Comparison of ENCODE assay signal across 1 cellular context in genomic region chr16:16014329-16015224, GRCh38.
TF ChIP-seq lines count a peak whose summit lies in the region.

No MANE protein-coding gene starts in this region.

TF ChIP-seq in HepG2, 621 proteins besides CTCF, POLR2A, EP300 and RAD21 (continued from another document and continues in another):
- TF ChIP-seq ZBTB40 (IDR thresholded peaks at IDR 0.05) = peak; percentile 11; the same call in 1 of the 2 replicates
- TF ChIP-seq ZBTB40 (CRISPR knock-in tag; IDR thresholded peaks at IDR 0.05) = peak; percentile 28; the same call in 1 of the 2 replicates
- TF ChIP-seq STAG1 (CRISPR knock-in tag; IDR thresholded peaks at IDR 0.05) = peak; percentile 35
- TF ChIP-seq MYNN (CRISPR knock-in tag; IDR thresholded peaks at IDR 0.05; ENCODE audit: low read depth) = peak; percentile 43; the same call in 1 of the 2 replicates
- no peak for TF ChIP-seq ZNF367 (CRISPR knock-in tag; IDR thresholded peaks at IDR 0.05; ENCODE audit: borderline replicate concordance)
- TF ChIP-seq ETS1 (CRISPR knock-in tag; IDR thresholded peaks at IDR 0.05) = no peak
- 0 out of 2 replicates have a peak, but pooled peaks have one; percentile 33 for TF ChIP-seq ZNF264 (CRISPR knock-in tag; IDR thresholded peaks at IDR 0.05)
- TF ChIP-seq JUN (CRISPR knock-in tag; IDR thresholded peaks at IDR 0.05) = peak; percentile 58; the same call in 1 of the 2 replicates
- TF ChIP-seq ZNF350 (CRISPR knock-in tag; IDR thresholded peaks at IDR 0.05; ENCODE audit: borderline replicate concordance, low read depth) = peak; percentile 61; the same call in 1 of the 2 replicates
- TF ChIP-seq HOXD1 (CRISPR knock-in tag; IDR thresholded peaks at IDR 0.05) = 0 out of 2 replicates have a peak, but pooled peaks have one; percentile 31
- peak; percentile 100 for TF ChIP-seq THRA (CRISPR knock-in tag; IDR thresholded peaks at IDR 0.05; ENCODE audit: borderline replicate concordance)
- no peak for TF ChIP-seq RELA (CRISPR knock-in tag; IDR thresholded peaks at IDR 0.05)
- peak in 1 of 2 experiments; percentile 47; a peak in 1 of 4 replicates for TF ChIP-seq KLF16 (CRISPR knock-in tag; IDR thresholded peaks at IDR 0.05)
- no peak for TF ChIP-seq HNF1A (IDR thresholded peaks at IDR 0.05; ENCODE audit: low read depth)
- 0 out of 2 replicates have a peak, but pooled peaks have one; percentile 46 for TF ChIP-seq HNF1A (CRISPR knock-in tag; IDR thresholded peaks at IDR 0.05; ENCODE audit: borderline replicate concordance)
- no peak for TF ChIP-seq NONO (IDR thresholded peaks at IDR 0.05)
- peak; percentile 54 for TF ChIP-seq NONO (CRISPR knock-in tag; conservative IDR thresholded peaks at IDR 0.05)
- peak; percentile 69 for TF ChIP-seq LCORL (IDR thresholded peaks at IDR 0.05)
- TF ChIP-seq LCORL (CRISPR knock-in tag; IDR thresholded peaks at IDR 0.05) = peak; percentile 94
- no peak for TF ChIP-seq ZBTB3 (CRISPR knock-in tag; IDR thresholded peaks at IDR 0.05; ENCODE audit: borderline replicate concordance, low read depth)
- TF ChIP-seq SMAD3 (CRISPR knock-in tag; IDR thresholded peaks at IDR 0.05) = peak; percentile 87
- no peak for TF ChIP-seq ZNF816 (CRISPR knock-in tag; IDR thresholded peaks at IDR 0.05; ENCODE audit: borderline replicate concordance)
- TF ChIP-seq ZNF770 (CRISPR knock-in tag; IDR thresholded peaks at IDR 0.05) = peak; percentile 14; the same call in 1 of the 2 replicates
- TF ChIP-seq PATZ1 (CRISPR knock-in tag; IDR thresholded peaks at IDR 0.05) = peak; percentile 65
- peak; percentile 47; the same call in 1 of the 2 replicates for TF ChIP-seq NR0B2 (CRISPR knock-in tag; IDR thresholded peaks at IDR 0.05)
- no peak for TF ChIP-seq ZNF251 (CRISPR knock-in tag; IDR thresholded peaks at IDR 0.05)
- TF ChIP-seq ZSCAN31 (CRISPR knock-in tag; IDR thresholded peaks at IDR 0.05; ENCODE audit: low read depth) = no peak
- peak; percentile 72 for TF ChIP-seq TBX2 (CRISPR knock-in tag; IDR thresholded peaks at IDR 0.05; ENCODE audit: borderline replicate concordance)
- TF ChIP-seq MBD4 (IDR thresholded peaks at IDR 0.05; ENCODE audit: borderline replicate concordance, low read length) = no peak
- TF ChIP-seq FOXK2 (IDR thresholded peaks at IDR 0.05) = peak; percentile 96
- TF ChIP-seq ZNF674 (CRISPR knock-in tag; IDR thresholded peaks at IDR 0.05; ENCODE audit: low read depth) = no peak
- TF ChIP-seq GATA4 (IDR thresholded peaks at IDR 0.05; ENCODE audit: borderline replicate concordance, low read depth) = no peak
- TF ChIP-seq ZBTB2 (CRISPR knock-in tag; IDR thresholded peaks at IDR 0.05; ENCODE audit: low read depth) = no peak
- 0 out of 2 replicates have a peak, but pooled peaks have one; percentile 31 for TF ChIP-seq KAT7 (CRISPR knock-in tag; IDR thresholded peaks at IDR 0.05; ENCODE audit: borderline replicate concordance)
- TF ChIP-seq ISL2 (CRISPR knock-in tag; IDR thresholded peaks at IDR 0.05) = peak; percentile 53; the same call in 1 of the 2 replicates
- TF ChIP-seq RCOR2 (CRISPR knock-in tag; IDR thresholded peaks at IDR 0.05) = peak; percentile 72
